Comparison of ENCODE assay signal across 1 cellular context in genomic region chr16:2603165-2604015, GRCh38.
A peak's percentile ranks its signal among the peaks of the same experiment; 100 is the strongest.
TF ChIP-seq lines count a peak whose summit lies in the region.

No MANE protein-coding gene starts in this region.

TF ChIP-seq in HepG2, 621 proteins besides CTCF, POLR2A, EP300 and RAD21 (continued from another document and continues in another):
- peak; percentile 81 for TF ChIP-seq HMGXB3 (CRISPR knock-in tag; IDR thresholded peaks at IDR 0.05; ENCODE audit: borderline replicate concordance)
- peak; percentile 95 for TF ChIP-seq KLF6 (CRISPR knock-in tag; IDR thresholded peaks at IDR 0.05)
- TF ChIP-seq SIN3B (IDR thresholded peaks at IDR 0.05; ENCODE audit: low read length), result peak; percentile 89
- TF ChIP-seq NRL (CRISPR knock-in tag; IDR thresholded peaks at IDR 0.05; ENCODE audit: borderline replicate concordance), result no peak
- peak; percentile 80; the same call in 1 of the 2 replicates for TF ChIP-seq DNMT3B (CRISPR knock-in tag; conservative IDR thresholded peaks at IDR 0.05)
- peak; percentile 83; the same call in 1 of the 2 replicates for TF ChIP-seq ZNF670 (CRISPR knock-in tag; IDR thresholded peaks at IDR 0.05; ENCODE audit: borderline replicate concordance)
- TF ChIP-seq EEA1 (CRISPR knock-in tag; IDR thresholded peaks at IDR 0.05; ENCODE audit: borderline replicate concordance), result peak; percentile 38; the same call in 1 of the 2 replicates
- peak; percentile 78; the same call in 1 of the 2 replicates for TF ChIP-seq HOMEZ (CRISPR knock-in tag; IDR thresholded peaks at IDR 0.05; ENCODE audit: low read depth)
- peak; percentile 98 for TF ChIP-seq GATAD1 (CRISPR knock-in tag; IDR thresholded peaks at IDR 0.05)
- peak in 1 of 2 experiments; percentile 23; a peak in 2 of 4 replicates for TF ChIP-seq NR2F1 (CRISPR knock-in tag; IDR thresholded peaks at IDR 0.05)
- TF ChIP-seq SOX13 (IDR thresholded peaks at IDR 0.05), result 0 out of 2 replicates have a peak, but pooled peaks have one; percentile 23
- TF ChIP-seq SOX13 (CRISPR knock-in tag; conservative IDR thresholded peaks at IDR 0.05 in 1 of 2, IDR thresholded peaks at IDR 0.05 in 1 of 2), result peak; percentile 33 to 87; a peak in 2 of 4 replicates
- TF ChIP-seq KDM5A (IDR thresholded peaks at IDR 0.05; ENCODE audit: borderline replicate concordance, low read length), result peak; percentile 97
- TF ChIP-seq ZNF781 (CRISPR knock-in tag; IDR thresholded peaks at IDR 0.05; ENCODE audit: borderline replicate concordance, not compliant biosample characterization), result peak; percentile 76
- TF ChIP-seq NCOA1 (CRISPR knock-in tag; IDR thresholded peaks at IDR 0.05), result no peak
- no peak for TF ChIP-seq NFAT5 (CRISPR knock-in tag; IDR thresholded peaks at IDR 0.05)
- no peak for TF ChIP-seq SCMH1 (CRISPR knock-in tag; IDR thresholded peaks at IDR 0.05; ENCODE audit: borderline replicate concordance)
- TF ChIP-seq RFX3 (CRISPR knock-in tag; IDR thresholded peaks at IDR 0.05), result no peak
- TF ChIP-seq PREB (CRISPR knock-in tag; IDR thresholded peaks at IDR 0.05), result no peak
- TF ChIP-seq NFE2 (CRISPR knock-in tag; IDR thresholded peaks at IDR 0.05), result no peak
- TF ChIP-seq ZNF580 (CRISPR knock-in tag; IDR thresholded peaks at IDR 0.05; ENCODE audit: borderline replicate concordance, low read depth), result peak; percentile 96; the same call in 1 of the 2 replicates
- TF ChIP-seq ZBED4 (CRISPR knock-in tag; IDR thresholded peaks at IDR 0.05; ENCODE audit: borderline replicate concordance), result peak; percentile 21; the same call in 1 of the 2 replicates
- no peak for TF ChIP-seq CBX2 (IDR thresholded peaks at IDR 0.05; ENCODE audit: low read depth, low read length)
- no peak for TF ChIP-seq CBX2 (CRISPR knock-in tag; IDR thresholded peaks at IDR 0.05; ENCODE audit: low read depth)
- no peak for TF ChIP-seq SRSF4 (IDR thresholded peaks at IDR 0.05; ENCODE audit: low read depth, low read length, poor library complexity, severe bottlenecking)
- no peak; the same call in 1 of the 2 replicates for TF ChIP-seq WIZ (CRISPR knock-in tag; IDR thresholded peaks at IDR 0.05)
- TF ChIP-seq FOSL1 (CRISPR knock-in tag; IDR thresholded peaks at IDR 0.05; ENCODE audit: borderline replicate concordance), result no peak; the same call in 1 of the 2 replicates
- TF ChIP-seq ZC3H13 (CRISPR knock-in tag; IDR thresholded peaks at IDR 0.05), result peak; percentile 100
- TF ChIP-seq IRF1 (CRISPR knock-in tag; IDR thresholded peaks at IDR 0.05; ENCODE audit: low read depth), result 0 out of 2 replicates have a peak, but pooled peaks have one; percentile 57
- TF ChIP-seq ZNF614 (CRISPR knock-in tag; IDR thresholded peaks at IDR 0.05; ENCODE audit: borderline replicate concordance), result peak; percentile 88; the same call in 1 of the 2 replicates
- TF ChIP-seq HOXA9 (CRISPR knock-in tag; IDR thresholded peaks at IDR 0.05; ENCODE audit: borderline replicate concordance), result no peak; the same call in 1 of the 2 replicates
- 0 out of 2 replicates have a peak, but pooled peaks have one; percentile 61 for TF ChIP-seq SNAPC5 (CRISPR knock-in tag; IDR thresholded peaks at IDR 0.05; ENCODE audit: borderline replicate concordance)
- peak; percentile 56; the same call in 1 of the 2 replicates for TF ChIP-seq ZNF703 (CRISPR knock-in tag; IDR thresholded peaks at IDR 0.05; ENCODE audit: borderline replicate concordance)
- TF ChIP-seq ZNF292 (CRISPR knock-in tag; IDR thresholded peaks at IDR 0.05; ENCODE audit: borderline replicate concordance, low read depth), result peak; percentile 44; the same call in 1 of the 2 replicates
- 0 out of 2 replicates have a peak, but pooled peaks have one; percentile 33 for TF ChIP-seq BCL3 (CRISPR knock-in tag; IDR thresholded peaks at IDR 0.05)
- no peak for TF ChIP-seq ZNF839 (CRISPR knock-in tag; IDR thresholded peaks at IDR 0.05; ENCODE audit: borderline replicate concordance)
- TF ChIP-seq KDM6A (CRISPR knock-in tag; IDR thresholded peaks at IDR 0.05; ENCODE audit: low read depth), result no peak
- TF ChIP-seq ZNF83 (CRISPR knock-in tag; IDR thresholded peaks at IDR 0.05; ENCODE audit: borderline replicate concordance), result no peak
- 0 out of 2 replicates have a peak, but pooled peaks have one; percentile 51 for TF ChIP-seq TOE1 (CRISPR knock-in tag; IDR thresholded peaks at IDR 0.05)
- no peak for TF ChIP-seq HMGA1 (CRISPR knock-in tag; conservative IDR thresholded peaks at IDR 0.05)
